12 cellular contexts compared by ENCODE assay signal in genomic region chr1:178628637-178629548, GRCh38.
DNase-seq lines count a peak whose midpoint lies in the region; ATAC-seq and TF ChIP-seq lines count a peak whose summit lies in the region.
"Had no signal": no experiment of that assay in that cellular context is flagged by ENCODE, and none has a peak within 500 bp of the region (broad histone marks: within the 10 kb centered on the region; RNA-seq: fewer than 3 reads in every experiment).

No MANE protein-coding gene starts in this region.

- H3K27ac Mint-ChIP-seq in T-cell, result no peak overlapping the region
- H3K27ac Mint-ChIP-seq: activated naive CD8-positive, alpha-beta T cell treated with anti-CD3 and anti-CD28 coated beads, Interleukin-2, amount 10 ng/mL, durations not matched to agents 7 days and 5 days; CD8-positive, alpha-beta memory T cell; naive thymus-derived CD4-positive, alpha-beta T cell had no signal

- H3K4me1 ChIP-seq in SK-N-SH (ENCODE audit: control insufficient read depth in 1 of 2, insufficient read depth in 2 of 2, low read depth in 1 of 2, low read length in 1 of 2), result peaks cover 0 to 15% of the 10 kb centered on the region in 2 experiments; a peak in 2 of 4 replicates

- no peaks in the 10 kb centered on the region for H3K36me3 ChIP-seq in SK-N-SH (replicated peaks in 1 of 2; ENCODE audit: control insufficient read depth in 1 of 2, insufficient read depth in 2 of 2, low read length in 1 of 2)

- DNase-seq in ELR (ENCODE audit: low read depth), result peak; percentile 38
- DNase-seq in SK-N-SH, result no peak
- peak; percentile 72 for DNase-seq in fibroblast of the conjunctiva (ENCODE audit: low read depth)
- no peak for DNase-seq in omental fat pad (ENCODE audit: low spot score)
- no peak for DNase-seq in stimulated activated CD4-positive, alpha-beta T cell treated with anti-CD3 and anti-CD28 coated beads, Interleukin-4, amount 100 ng/mL, for 1 hour
- no peak for DNase-seq in NCI-H2196 (lab: John Stamatoyannopoulos, UW; ENCODE audit: unreplicated experiment)
- DNase-seq in activated CD4-positive, CD25-positive, alpha-beta regulatory T cell (lab: John Stamatoyannopoulos, UW), result no peak
- no peak for DNase-seq in T-cell
- DNase-seq: activated naive CD8-positive, alpha-beta T cell treated with anti-CD3 and anti-CD28 coated beads, Interleukin-2, amount 10 ng/mL, durations not matched to agents 7 days and 5 days; CD8-positive, alpha-beta memory T cell; naive thymus-derived CD4-positive, alpha-beta T cell; NK-92 treated with Interleukin-12 subunit alpha and Interleukin-12 subunit beta, amount 100 ng/mL, for 24 hours had no signal

- WGBS in SK-N-SH (ENCODE audit: low lambda C conversion rate), result 75% methylated on average over 4 of the region's 4 CpGs

- H3K4me2 ChIP-seq in SK-N-SH, result no peak overlapping the region

- CTCF ChIA-PET in SK-N-SH (lab: Yijun Ruan, JAX), result interaction anchor here (1.0 kb wide), 1 partner anchor 86 kb away, joined by 3 read pairs; no protein-coding TSS in a partner anchor
- CTCF ChIA-PET in T-cell (lab: Charles Lee), result interaction anchor here (0.6 to 0.7 kb wide), 2 partner anchors 44 to 163 kb away, joined by 3 to 5 read pairs; no protein-coding TSS in a partner anchor

- ATAC-seq in omental fat pad (ENCODE audit: low FRiP score) (peak; percentile 68), T-cell (replicated peaks in 1 of 4) (no peak)
- ATAC-seq: naive thymus-derived CD4-positive, alpha-beta T cell had no signal

- no peak overlapping the region for H3K4me3 ChIP-seq in SK-N-SH (ENCODE audit: low read depth in 2 of 2, low read length in 1 of 2)

- no peaks in the 10 kb centered on the region for H3K9me2 ChIP-seq in SK-N-SH

- peaks cover 2 to 12% of the 10 kb centered on the region in 2 donors for H3K27me3 Mint-ChIP-seq in T-cell

- no peaks in the 10 kb centered on the region for H3K79me2 ChIP-seq in SK-N-SH (ENCODE audit: insufficient read depth)

- H3K9me3 Mint-ChIP-seq in T-cell, result no peaks in the 10 kb centered on the region
- H3K9me3 Mint-ChIP-seq: CD8-positive, alpha-beta memory T cell had no signal

- H3K36me3 Mint-ChIP-seq in T-cell, result no peaks in the 10 kb centered on the region
- H3K36me3 Mint-ChIP-seq: activated naive CD8-positive, alpha-beta T cell treated with anti-CD3 and anti-CD28 coated beads, Interleukin-2, amount 10 ng/mL, durations not matched to agents 7 days and 5 days; CD8-positive, alpha-beta memory T cell; naive thymus-derived CD4-positive, alpha-beta T cell had no signal

- no peak for TF ChIP-seq RAD21 in SK-N-SH (IDR thresholded peaks at IDR 0.05; ENCODE audit: low read length)

- no peaks in the 10 kb centered on the region for H3K27me3 ChIP-seq in SK-N-SH (ENCODE audit: insufficient read depth)

- no peak overlapping the region for H3K4me3 Mint-ChIP-seq in T-cell
- H3K4me3 Mint-ChIP-seq: activated naive CD8-positive, alpha-beta T cell treated with anti-CD3 and anti-CD28 coated beads, Interleukin-2, amount 10 ng/mL, durations not matched to agents 7 days and 5 days; CD8-positive, alpha-beta memory T cell; naive thymus-derived CD4-positive, alpha-beta T cell had no signal

- no peak for TF ChIP-seq CTCF in SK-N-SH (IDR thresholded peaks at IDR 0.05)
- TF ChIP-seq CTCF in omental fat pad (IDR thresholded peaks at IDR 0.05), result no peak

- peaks cover 25% of the 10 kb centered on the region for H3F3A ChIP-seq in SK-N-SH (replicated peaks; ENCODE audit: insufficient read depth)

- peak in 1 of 2 experiments; percentile 53; a peak in 1 of 4 replicates for TF ChIP-seq EP300 in SK-N-SH (IDR thresholded peaks at IDR 0.05; ENCODE audit: borderline replicate concordance in 1 of 2, low read depth in 1 of 2, low read length in 1 of 2)

- no peak overlapping the region for H3K9ac ChIP-seq in SK-N-SH

- POLR2A ChIA-PET in SK-N-SH (lab: Yijun Ruan, JAX) (no interaction called here), T-cell (lab: Charles Lee) (no interaction called here)

- H3K4me1 Mint-ChIP-seq in T-cell, result no peaks in the 10 kb centered on the region
- H3K4me1 Mint-ChIP-seq: activated naive CD8-positive, alpha-beta T cell treated with anti-CD3 and anti-CD28 coated beads, Interleukin-2, amount 10 ng/mL, durations not matched to agents 7 days and 5 days; CD8-positive, alpha-beta memory T cell had no signal

- no peaks in the 10 kb centered on the region for H4K20me1 ChIP-seq in SK-N-SH (ENCODE audit: insufficient read depth)

- H2AFZ ChIP-seq in SK-N-SH (ENCODE audit: low read depth), result 0 out of 2 replicates have a peak overlapping the region, but pooled peaks have one; percentile 11

- H3K9me3 ChIP-seq in SK-N-SH, result no peaks in the 10 kb centered on the region

- H3K27ac ChIP-seq in SK-N-SH (ENCODE audit: low read depth in 2 of 2, low read length in 1 of 2), result peak overlapping the region in 1 of 2 experiments; percentile 48; a peak in 2 of 4 replicates

TF ChIP-seq in SK-N-SH, 30 proteins besides CTCF, POLR2A, EP300 and RAD21 (continues in another document):
- no peak for TF ChIP-seq YY1 (IDR thresholded peaks at IDR 0.05; ENCODE audit: low read depth)
- TF ChIP-seq IRF3 (IDR thresholded peaks at IDR 0.05; ENCODE audit: low read depth, low read length), result no peak
- TF ChIP-seq CHD2 (IDR thresholded peaks at IDR 0.05; ENCODE audit: low read length, partially characterized antibody), result no peak
- no peak for TF ChIP-seq ZBTB33 (IDR thresholded peaks at IDR 0.05; ENCODE audit: borderline replicate concordance, low read depth)
- TF ChIP-seq JUND (IDR thresholded peaks at IDR 0.05), result no peak
- TF ChIP-seq NRF1 (IDR thresholded peaks at IDR 0.05; ENCODE audit: low read depth, low read length), result no peak
- no peak for TF ChIP-seq USF1 (IDR thresholded peaks at IDR 0.05; ENCODE audit: borderline replicate concordance, low read depth)
- TF ChIP-seq, protein P1, sequence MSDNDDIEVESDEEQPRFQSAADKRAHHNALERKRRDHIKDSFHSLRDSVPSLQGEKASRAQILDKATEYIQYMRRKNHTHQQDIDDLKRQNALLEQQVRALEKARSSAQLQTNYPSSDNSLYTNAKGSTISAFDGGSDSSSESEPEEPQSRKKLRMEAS (IDR thresholded peaks at IDR 0.05; ENCODE audit: low read depth), result no peak
- no peak for TF ChIP-seq SIN3A (IDR thresholded peaks at IDR 0.05; ENCODE audit: borderline replicate concordance, low read depth, low read length)
- TF ChIP-seq FOSL2 (IDR thresholded peaks at IDR 0.05; ENCODE audit: borderline replicate concordance, low read depth), result no peak; the same call in 1 of the 2 replicates
- TF ChIP-seq TEAD4 (IDR thresholded peaks at IDR 0.05; ENCODE audit: borderline replicate concordance, insufficient read depth), result peak; percentile 31; the same call in 1 of the 2 replicates

Comparison
In these comparisons a context has a peak if more than half of its experiments do, and no peak if none do; other contexts are left out.
1. DNase-seq: peak in ELR (single experiment) and fibroblast of the conjunctiva (single experiment); none in SK-N-SH (single experiment), omental fat pad (single experiment), stimulated activated CD4-positive, alpha-beta T cell treated with anti-CD3 and anti-CD28 coated beads, Interleukin-4, amount 100 ng/mL, for 1 hour (single experiment), NCI-H2196 (single experiment), activated CD4-positive, CD25-positive, alpha-beta regulatory T cell (0 of 4) and T-cell (0 of 34).